ENCODE assay signal across 6 cellular contexts in the genomic region with DNA sequence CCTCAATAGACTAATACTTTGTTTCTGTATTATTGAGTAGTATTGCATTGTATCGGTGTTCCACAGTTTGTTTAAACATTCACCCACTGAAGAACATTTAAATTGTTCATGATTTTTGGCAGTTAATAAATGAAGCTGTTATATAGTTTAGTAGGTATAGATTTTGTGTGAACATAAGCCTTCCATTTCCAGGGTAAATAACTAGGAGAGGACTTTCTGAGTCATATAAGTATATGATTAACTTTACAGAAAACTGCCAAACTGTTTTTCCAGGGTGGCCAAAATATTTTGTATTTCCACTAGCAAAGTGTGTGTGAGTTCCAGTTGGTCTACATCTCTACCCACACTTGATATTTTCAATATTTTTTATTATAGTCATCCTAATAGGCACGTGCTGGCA.
"Had no signal": no experiment of that assay in that cellular context is flagged by ENCODE, and none has a peak within 500 bp of the region (broad histone marks: within the 10 kb centered on the region; RNA-seq: fewer than 3 reads in every experiment).

No MANE protein-coding gene starts in this region.

- H3K27ac ChIP-seq: HL-60 had no signal

- ATAC-seq: HepG2, K562 had no signal

- DNase-seq: IMR-90, KBM-7 had no signal

- FAIRE-seq: HepG2, HTR-8/SVneo, K562 had no signal

- H3K4me3 ChIP-seq: K562 had no signal
